ENCODE assay signal across 21 cellular contexts in genomic region chr4:635851-636627, GRCh38. TPM values are rescaled to one million over a fixed set of nuclear protein-coding genes. Genes with fewer than 3 reads are reported as not detected.
A peak's percentile ranks its signal among the peaks of the same experiment; 100 is the strongest.
DNase-seq lines count a peak whose midpoint lies in the region; ATAC-seq and TF ChIP-seq lines count a peak whose summit lies in the region.
"Had no signal": no experiment of that assay in that cellular context is flagged by ENCODE, and none has a peak within 500 bp of the region (broad histone marks: within the 10 kb centered on the region; RNA-seq: fewer than 3 reads in every experiment).

No MANE protein-coding gene starts in this region.

- intact Hi-C loops in Right ventricle myocardium superior (cut with DNase I) = no loop called here
- intact Hi-C loops in cardiac septum (cut with DNase I) = no loop called here
- intact Hi-C loops in sigmoid colon (cut with DNase I) = no loop called here

- no peak for TF ChIP-seq EP300 in sigmoid colon (IDR thresholded peaks at IDR 0.05)

- H3K27me3 ChIP-seq in RWPE2 (ENCODE audit: insufficient read depth, poor library complexity, severe bottlenecking) (no peaks in the 10 kb centered on the region), sigmoid colon (peaks cover 0 to 18% (median 0%) of the 10 kb centered on the region in 3 donors)

- no peak for TF ChIP-seq CTCF in RWPE2 (IDR thresholded peaks at IDR 0.05; ENCODE audit: poor library complexity, severe bottlenecking)
- no peak for TF ChIP-seq CTCF in sigmoid colon (IDR thresholded peaks at IDR 0.05)

- DNase-seq in Right ventricle myocardium superior (peak; percentile 20), cardiac septum (ENCODE audit: low spot score) (no peak), RWPE2 (ENCODE audit: low spot score) (peak; percentile 43), islet precursor cell (peak; percentile 45), sigmoid colon (peak; percentile 46), activated gamma-delta T cell (lab: John Stamatoyannopoulos, UW) (no peak), NCI-H1092 (lab: John Stamatoyannopoulos, UW) (no peak)
- DNase-seq: DMS 273 treated with DMSO at 0.1 percent for 48 hours, GDM1, GM23248, MV-4-11, NCI-H1436, NCI-H2029, NCI-H510A, NCI-H774 had no signal

- no peaks in the 10 kb centered on the region for H3K36me3 ChIP-seq in RWPE2 (ENCODE audit: low read depth)
- H3K36me3 ChIP-seq in sigmoid colon = no peaks in the 10 kb centered on the region

- H3K4me3 ChIP-seq in RWPE2 (ENCODE audit: severe bottlenecking) (no peak overlapping the region), sigmoid colon (no peak overlapping the region)
- H3K4me3 ChIP-seq: A549, GM12878, GM23248 had no signal

- no peak for ATAC-seq in Right ventricle myocardium superior (ENCODE audit: poor library complexity)
- ATAC-seq in RWPE2 (ENCODE audit: low read depth) = no peak
- no peak for ATAC-seq in GM18517 (IDR thresholded peaks at IDR 0.05; ENCODE audit: unreplicated experiment)
- ATAC-seq: A549, GM12878 had no signal

- H3K9me3 ChIP-seq in RWPE2 (ENCODE audit: severe bottlenecking) = no peaks in the 10 kb centered on the region
- no peaks in the 10 kb centered on the region for H3K9me3 ChIP-seq in sigmoid colon
- H3K9me3 ChIP-seq: A549 had no signal

- no peak overlapping the region for H3K27ac ChIP-seq in RWPE2 (ENCODE audit: poor library complexity, severe bottlenecking)
- H3K27ac ChIP-seq in sigmoid colon = no peak overlapping the region
- H3K27ac ChIP-seq: A549, GM23248, HL-60, RWPE1 had no signal

- no peak for TF ChIP-seq POLR2A in sigmoid colon (IDR thresholded peaks at IDR 0.05)

- 83 to 89% methylated on average over 22 of the region's 22 CpGs for WGBS in sigmoid colon, 2 donors

- H3K4me1 ChIP-seq in RWPE2 (ENCODE audit: insufficient read depth, poor library complexity, severe bottlenecking) = no peaks in the 10 kb centered on the region
- H3K4me1 ChIP-seq in sigmoid colon = no peaks in the 10 kb centered on the region
- H3K4me1 ChIP-seq: A549 had no signal

RNA-seq across cellular contexts. Expression of gene PDE6B, which starts 10.7 kb away (rescaled TPM):
- total RNA-seq in Right ventricle myocardium superior = 1.1 TPM
- total RNA-seq in cardiac septum = 4.8 TPM
- 1 to 10 TPM in 2 of 4 donors, under 1 TPM in 1, not detected in 1; 0.41 to 5.4 (median 2.6) TPM for total RNA-seq in sigmoid colon
- polyA plus RNA-seq in sigmoid colon = 1 to 10 TPM in 1 of 3 donors, under 1 TPM in 2; under 0.01 to 4.1 (median 0.46) TPM
- polyA plus RNA-seq: A549, GM23248 had no signal

RNA-seq across cellular contexts. Expression of gene ATP5ME, which starts 38.0 kb away (rescaled TPM):
- total RNA-seq in Right ventricle myocardium superior = 1,145 TPM
- 734 TPM for total RNA-seq in cardiac septum
- 100 to 1,000 TPM; 104 to 244 (median 194) TPM for total RNA-seq in sigmoid colon
- polyA plus RNA-seq in sigmoid colon = 1,000 to 10,000 TPM in 2 of 3 donors, 100 to 1,000 TPM in 1; 610 to 1,302 (median 1,156) TPM

RNA-seq across cellular contexts. Expression of gene MYL5, which starts 38.3 kb away (rescaled TPM):
- total RNA-seq in Right ventricle myocardium superior (3.7 TPM), cardiac septum (6.5 TPM), sigmoid colon (10 to 100 TPM in 2 of 4 donors, 1 to 10 TPM in 2; 5.7 to 11.7 (median 9.8) TPM)
- polyA plus RNA-seq in sigmoid colon = 10 to 100 TPM; 19.2 to 29.7 (median 28.7) TPM

RNA-seq across cellular contexts. Expression of gene SLC49A3, which starts 52.9 kb away (rescaled TPM):
- total RNA-seq in Right ventricle myocardium superior = 14.6 TPM
- 12.1 TPM for total RNA-seq in cardiac septum
- total RNA-seq in sigmoid colon = 1 to 10 TPM; 3.9 to 5.0 (median 4.5) TPM
- 1 to 10 TPM; 2.4 to 6.4 (median 4.6) TPM for polyA plus RNA-seq in sigmoid colon

RNA-seq across cellular contexts. Expression of gene TMEM271, which starts 59.9 kb away (rescaled TPM):
- total RNA-seq in Right ventricle myocardium superior = not detected
- total RNA-seq in cardiac septum = not detected
- total RNA-seq in sigmoid colon = under 1 TPM in 2 of 4 donors, not detected in 2; 0.36 to 0.41 TPM
- under 1 TPM in 1 of 3 donors, not detected in 2; 0.06 TPM for polyA plus RNA-seq in sigmoid colon
- total RNA-seq: GM12878, GM23248 had no signal
- polyA plus RNA-seq: A549, CD14-positive monocyte, GM12878, GM23248 had no signal

Comparison
In these comparisons a context has a peak if more than half of its experiments do, and no peak if none do; other contexts are left out.
1. DNase-seq: peak in Right ventricle myocardium superior (single experiment), RWPE2 (single experiment), islet precursor cell (single experiment) and sigmoid colon (single experiment); none in cardiac septum (single experiment), activated gamma-delta T cell (single experiment) and NCI-H1092 (single experiment).